Comparison of ENCODE assay signal across 1 cellular context in genomic region chr9:68779558-68780376, GRCh38.
TF ChIP-seq lines count a peak whose summit lies in the region.

No MANE protein-coding gene starts in this region.

TF ChIP-seq in HEK293, 187 proteins besides CTCF, POLR2A, EP300 and RAD21 (continued from another document and continues in another):
- TF ChIP-seq ZNF362 (tag by site-specific recombination; IDR thresholded peaks at IDR 0.05) (no peak), ZBTB7A (tag by site-specific recombination; IDR thresholded peaks at IDR 0.05; ENCODE audit: low read depth) (no peak), ZNF280D (tag by site-specific recombination; IDR thresholded peaks at IDR 0.05) (no peak), ZSCAN30 (tag by site-specific recombination; IDR thresholded peaks at IDR 0.05) (peak; percentile 33; the same call in 1 of the 2 replicates), ZNF138 (tag by site-specific recombination; IDR thresholded peaks at IDR 0.05; ENCODE audit: borderline replicate concordance) (no peak), ZNF2 (tag by site-specific recombination; IDR thresholded peaks at IDR 0.05) (no peak; the same call in 1 of the 2 replicates), ZBTB8A (tag by site-specific recombination; IDR thresholded peaks at IDR 0.05) (0 out of 2 replicates have a peak, but pooled peaks have one; percentile 8), ZBTB20 (tag by site-specific recombination; IDR thresholded peaks at IDR 0.05) (peak; percentile 88), PRDM1 (tag by site-specific recombination; IDR thresholded peaks at IDR 0.05) (0 out of 2 replicates have a peak, but pooled peaks have one; percentile 25), ZNF132 (tag by site-specific recombination; IDR thresholded peaks at IDR 0.05; ENCODE audit: borderline replicate concordance) (no peak), PRDM10 (tag by site-specific recombination; IDR thresholded peaks at IDR 0.05) (no peak), SP2 (tag by site-specific recombination; IDR thresholded peaks at IDR 0.05) (peak; percentile 44), ZBTB10 (tag by site-specific recombination; IDR thresholded peaks at IDR 0.05) (no peak), ZNF157 (tag by site-specific recombination; IDR thresholded peaks at IDR 0.05) (no peak), OSR2 (tag by site-specific recombination; IDR thresholded peaks at IDR 0.05) (no peak), ZNF280C (tag by site-specific recombination; IDR thresholded peaks at IDR 0.05) (no peak), ZNF354C (tag by site-specific recombination; IDR thresholded peaks at IDR 0.05; ENCODE audit: borderline replicate concordance, low read depth) (no peak), ZNF792 (tag by site-specific recombination; IDR thresholded peaks at IDR 0.05) (no peak), ZNF629 (tag by site-specific recombination; IDR thresholded peaks at IDR 0.05) (peak; percentile 62; the same call in 1 of the 2 replicates), GFI1B (tag by site-specific recombination; IDR thresholded peaks at IDR 0.05) (no peak), ZNF350 (tag by site-specific recombination; IDR thresholded peaks at IDR 0.05) (no peak), ZNF423 (tag by site-specific recombination; IDR thresholded peaks at IDR 0.05) (no peak), ZNF335 (tag by site-specific recombination; conservative IDR thresholded peaks at IDR 0.05) (peak; percentile 50), ZNF146 (tag by site-specific recombination; IDR thresholded peaks at IDR 0.05) (no peak), REST (tag by site-specific recombination; IDR thresholded peaks at IDR 0.05) (0 out of 2 replicates have a peak, but pooled peaks have one; percentile 10), ZNF514 (tag by site-specific recombination; IDR thresholded peaks at IDR 0.05) (no peak), KLF10 (tag by site-specific recombination; IDR thresholded peaks at IDR 0.05) (no peak), ZNF341 (tag by site-specific recombination; IDR thresholded peaks at IDR 0.05; ENCODE audit: low read depth) (peak; percentile 94), ZNF747 (tag by site-specific recombination; IDR thresholded peaks at IDR 0.05) (no peak), ZNF660 (tag by site-specific recombination; IDR thresholded peaks at IDR 0.05) (no peak), ZNF148 (tag by site-specific recombination; IDR thresholded peaks at IDR 0.05; ENCODE audit: borderline replicate concordance) (no peak), ZNF626 (tag by site-specific recombination; IDR thresholded peaks at IDR 0.05) (no peak), PBX3 (CRISPR knock-in tag; IDR thresholded peaks at IDR 0.05) (no peak)
